In genomic region chr13:66558511-66558910, GRCh38 we compare ENCODE assay signal across 18 cellular contexts.
DNase-seq lines count a peak whose midpoint lies in the region; TF ChIP-seq lines count a peak whose summit lies in the region.
"Had no signal": no experiment of that assay in that cellular context is flagged by ENCODE, and none has a peak within 500 bp of the region (broad histone marks: within the 10 kb centered on the region; RNA-seq: fewer than 3 reads in every experiment).

No MANE protein-coding gene starts in this region.

- H3K4me1 ChIP-seq in Karpas-422 (ENCODE audit: low read length) (peaks cover 10% of the 10 kb centered on the region), OCI-LY7 (ENCODE audit: insufficient read depth, low read length, poor library complexity, severe bottlenecking) (peaks cover 11% of the 10 kb centered on the region)
- H3K4me1 ChIP-seq: Peyer's patch, upper lobe of right lung had no signal

- intact Hi-C loops in OCI-LY7 (cut with micrococcal nuclease; ENCODE audit: unreplicated experiment) = no loop called here

- no TSS peak for BruUV-seq in OCI-LY7 (replicated peaks; lab: Mats Ljungman, UMichigan)

- POLR2A ChIA-PET in OCI-LY7 (lab: Charles Lee) = interaction anchor here (0.6 to 3.7 kb wide), 5 partner anchors 8 to 70 kb away, joined by 3 to 26 read pairs (median 7); no protein-coding TSS in a partner anchor

- H3K36me3 ChIP-seq in Karpas-422 (ENCODE audit: insufficient read depth, low read length) (no peaks in the 10 kb centered on the region), OCI-LY7 (ENCODE audit: insufficient read depth, low read length) (no peaks in the 10 kb centered on the region)
- H3K36me3 ChIP-seq: Peyer's patch, upper lobe of right lung had no signal

- H3K79me2 ChIP-seq in Karpas-422 (ENCODE audit: low read length) (no peaks in the 10 kb centered on the region), OCI-LY7 (ENCODE audit: insufficient read depth, low read depth, low read length) (no peaks in the 10 kb centered on the region)

- no peaks in the 10 kb centered on the region for H3K27me3 ChIP-seq in Karpas-422 (ENCODE audit: low read length)
- H3K27me3 ChIP-seq: Peyer's patch, upper lobe of right lung had no signal

- no peak overlapping the region for H3K4me2 ChIP-seq in Karpas-422 (ENCODE audit: low read depth, low read length, poor library complexity, severe bottlenecking)
- H3K4me2 ChIP-seq in OCI-LY7 (ENCODE audit: low read length) = peak overlapping the region; percentile 22

- H3K27ac ChIP-seq in Karpas-422 (ENCODE audit: low read length) = no peak overlapping the region
- peak overlapping the region; percentile 14 for H3K27ac ChIP-seq in OCI-LY7 (ENCODE audit: low read depth, low read length, poor library complexity, severe bottlenecking)
- H3K27ac ChIP-seq: Peyer's patch, upper lobe of right lung had no signal

- TF ChIP-seq CTCF in OCI-LY7 (conservative IDR thresholded peaks at IDR 0.05; ENCODE audit: low read length) (no peak), retinal pigment epithelial cell (conservative IDR thresholded peaks at IDR 0.05; ENCODE audit: low read depth, low read length) (no peak)

- CTCF ChIA-PET in OCI-LY7 (lab: Charles Lee; ENCODE audit: unreplicated experiment) = no interaction called here

- H3K9me3 ChIP-seq in Karpas-422 (ENCODE audit: low read length) (no peaks in the 10 kb centered on the region), OCI-LY7 (ENCODE audit: low read length) (no peaks in the 10 kb centered on the region)
- H3K9me3 ChIP-seq: Peyer's patch, upper lobe of right lung had no signal

- no peaks in the 10 kb centered on the region for H3K9me2 ChIP-seq in Karpas-422 (replicated peaks; ENCODE audit: insufficient read depth, low read length)
- no peaks in the 10 kb centered on the region for H3K9me2 ChIP-seq in OCI-LY7 (ENCODE audit: insufficient read depth, low read length)

- H4K20me1 ChIP-seq in Karpas-422 (ENCODE audit: insufficient read depth, low read depth, low read length) (no peaks in the 10 kb centered on the region), OCI-LY7 (ENCODE audit: insufficient read depth, low read length) (no peaks in the 10 kb centered on the region)

- H3K9ac ChIP-seq in Karpas-422 (ENCODE audit: low read length) = no peak overlapping the region

- DNase-seq in Karpas-422 (no peak), OCI-LY7 (ENCODE audit: low spot score) (peak; percentile 50), globus pallidus (ENCODE audit: low spot score) (peak; percentile 33), retinal pigment epithelial cell (ENCODE audit: low read depth) (peak; percentile 94), dedifferentiated amniotic fluid mesenchymal stem cell (ENCODE audit: extremely low spot score) (no peak), COLO668 (lab: John Stamatoyannopoulos, UW; ENCODE audit: unreplicated experiment) (no peak)
- no peak for DNase-seq in stimulated activated CD4-positive, alpha-beta T cell treated with anti-CD3 and anti-CD28 coated beads, Interleukin-1b, Interleukin-23, amount 100 ng/mL, for 48 hours
- DNase-seq: activated CD4-positive, alpha-beta T cell treated with anti-CD3 and anti-CD28 coated beads for 4 hours; activated naive CD8-positive, alpha-beta T cell treated with anti-CD3 and anti-CD28 coated beads, Interleukin-2, amount 50 U/mL, for 24 hours; activated T-cell treated with anti-CD3 and anti-CD28 coated beads, Interleukin-2, amount 50 U/mL, for 24 hours; erythroblast; left ventricle myocardium superior; naive thymus-derived CD8-positive, alpha-beta T cell; NCI-H146; NCI-H446 treated with DMSO at 0.1 percent for 48 hours; Peyer's patch; stimulated activated CD4-positive, alpha-beta T cell treated with anti-CD3 and anti-CD28 coated beads, Interleukin-2, amount 100 ng/mL, for 48 hours; upper lobe of right lung had no signal

- H2AFZ ChIP-seq in Karpas-422 (ENCODE audit: low read length) = 0 out of 2 replicates have a peak overlapping the region, but pooled peaks have one; percentile 14
- peak overlapping the region; percentile 65 for H2AFZ ChIP-seq in OCI-LY7 (ENCODE audit: low read length)

- H3K4me3 ChIP-seq in Karpas-422 (ENCODE audit: low read length) (no peak overlapping the region), OCI-LY7 (ENCODE audit: low read depth, low read length, poor library complexity, severe bottlenecking) (no peak overlapping the region), retinal pigment epithelial cell (ENCODE audit: low read length) (no peak overlapping the region)
- H3K4me3 ChIP-seq: Peyer's patch, upper lobe of right lung had no signal

Comparison
In these comparisons a context has a peak if more than half of its experiments do, and no peak if none do; other contexts are left out.
1. DNase-seq: peak in OCI-LY7 (single experiment), globus pallidus (single experiment) and retinal pigment epithelial cell (single experiment); none in Karpas-422 (single experiment), stimulated activated CD4-positive, alpha-beta T cell treated with anti-CD3 and anti-CD28 coated beads, Interleukin-1b, Interleukin-23, amount 100 ng/mL, for 48 hours (single experiment), dedifferentiated amniotic fluid mesenchymal stem cell (single experiment) and COLO668 (single experiment).